ENCODE assay signal across 24 cellular contexts in the genomic region with DNA sequence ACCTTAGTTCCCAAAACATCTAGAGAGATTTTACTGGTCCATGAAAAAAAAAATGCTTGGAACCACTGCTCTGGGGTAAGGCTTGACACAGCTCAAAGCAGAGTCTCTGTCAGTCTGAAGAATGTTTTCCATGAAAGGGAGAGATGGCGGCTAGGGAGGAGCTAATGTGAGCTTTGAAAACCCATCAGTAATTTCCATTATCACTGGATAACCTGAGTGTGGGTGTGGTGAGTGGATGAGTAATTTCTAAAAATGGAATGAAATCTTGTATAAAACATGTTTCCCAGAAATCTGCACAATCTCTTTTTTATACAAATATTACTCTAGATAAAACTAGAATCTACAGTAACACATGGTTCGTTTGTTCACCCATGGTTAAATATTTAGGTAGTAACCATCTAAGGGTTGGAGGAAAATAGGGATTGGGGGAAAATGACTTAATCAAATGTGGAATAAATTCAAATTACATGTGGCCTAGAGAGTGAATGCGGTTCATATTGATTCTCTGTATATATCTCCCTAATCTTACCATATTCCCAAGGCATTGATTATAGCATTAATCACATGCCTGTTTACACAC.
"Had no signal": no experiment of that assay in that cellular context is flagged by ENCODE, and none has a peak within 500 bp of the region (broad histone marks: within the 10 kb centered on the region; RNA-seq: fewer than 3 reads in every experiment).

No MANE protein-coding gene starts in this region.

- H3K4me3 Mint-ChIP-seq: immature natural killer cell; naive thymus-derived CD8-positive, alpha-beta T cell; nephron progenitor cell; stimulated activated naive B cell treated with anti-CD40 and anti-IgM and Interleukin-4, amounts not matched to agents 10 μg/mL and 1 μg/mL and 100 μg/mL, for 72 hours; stimulated activated naive CD8-positive, alpha-beta T cell treated with anti-CD3 and anti-CD28 coated beads, Interleukin-15, Interleukin-2, amounts not matched to agents 100 ng/mL and 50 ng/mL, for 24 hours had no signal

- H3K27me3 Mint-ChIP-seq: naive thymus-derived CD8-positive, alpha-beta T cell; stimulated activated naive B cell treated with anti-CD40 and anti-IgM and Interleukin-4, amounts not matched to agents 10 μg/mL and 1 μg/mL and 100 μg/mL, for 72 hours; stimulated activated naive CD8-positive, alpha-beta T cell treated with anti-CD3 and anti-CD28 coated beads, Interleukin-15, Interleukin-2, amounts not matched to agents 100 ng/mL and 50 ng/mL, for 24 hours had no signal

- H3K36me3 Mint-ChIP-seq: immature natural killer cell; naive thymus-derived CD8-positive, alpha-beta T cell; stimulated activated naive B cell treated with anti-CD40 and anti-IgM and Interleukin-4, amounts not matched to agents 10 μg/mL and 1 μg/mL and 100 μg/mL, for 72 hours had no signal

- H3K4me3 ChIP-seq: coronary artery, esophagus muscularis mucosa, heart right ventricle, lower lobe of right lung, ovary, right lobe of liver, thoracic aorta, tibial nerve, upper lobe of left lung had no signal

- H3K27me3 ChIP-seq: esophagus muscularis mucosa, heart right ventricle, ovary, right lobe of liver, tibial nerve, upper lobe of left lung had no signal

- H3K36me3 ChIP-seq: esophagus muscularis mucosa, heart right ventricle, lower lobe of right lung, ovary, right lobe of liver, thoracic aorta, tibial nerve, upper lobe of left lung had no signal

- H3K4me1 Mint-ChIP-seq: nephron progenitor cell had no signal

- H3K27ac Mint-ChIP-seq: immature natural killer cell; naive thymus-derived CD8-positive, alpha-beta T cell; nephron progenitor cell; stimulated activated naive B cell treated with anti-CD40 and anti-IgM and Interleukin-4, amounts not matched to agents 10 μg/mL and 1 μg/mL and 100 μg/mL, for 72 hours; stimulated activated naive CD8-positive, alpha-beta T cell treated with anti-CD3 and anti-CD28 coated beads, Interleukin-15, Interleukin-2, amounts not matched to agents 100 ng/mL and 50 ng/mL, for 24 hours had no signal

- H3K9me3 Mint-ChIP-seq: immature natural killer cell; naive thymus-derived CD8-positive, alpha-beta T cell; nephron progenitor cell; stimulated activated naive B cell treated with anti-CD40 and anti-IgM and Interleukin-4, amounts not matched to agents 10 μg/mL and 1 μg/mL and 100 μg/mL, for 72 hours; stimulated activated naive CD8-positive, alpha-beta T cell treated with anti-CD3 and anti-CD28 coated beads, Interleukin-15, Interleukin-2, amounts not matched to agents 100 ng/mL and 50 ng/mL, for 24 hours had no signal

- H3K27ac ChIP-seq: coronary artery, esophagus muscularis mucosa, heart right ventricle, lower lobe of right lung, ovary, right lobe of liver, thoracic aorta, tibial nerve, upper lobe of left lung had no signal

- DNase-seq: dermis blood vessel endothelial cell; effector memory CD4-positive, alpha-beta T cell; foreskin melanocyte; glutamatergic neuron; heart right ventricle; hippocampal formation; immature natural killer cell; left ventricle myocardium superior; lower lobe of right lung; naive thymus-derived CD8-positive, alpha-beta T cell; nephron progenitor cell; nucleus accumbens; ovary; right lobe of liver; small intestine; stimulated activated CD4-positive, alpha-beta T cell treated with anti-CD3 and anti-CD28 coated beads, Interleukin-15, amount 100 ng/mL, for 24 hours; stimulated activated CD4-positive, alpha-beta T cell treated with anti-CD3 and anti-CD28 coated beads, Interleukin-2, amount 100 ng/mL, for 48 hours; stimulated activated naive B cell treated with anti-CD40 and anti-IgM and Interleukin-4, amounts not matched to agents 10 μg/mL and 1 μg/mL and 100 μg/mL, for 72 hours; upper lobe of left lung had no signal

- H3K4me1 ChIP-seq: esophagus muscularis mucosa, heart right ventricle, lower lobe of right lung, right lobe of liver, tibial nerve, upper lobe of left lung had no signal

- ATAC-seq: heart right ventricle; left ventricle myocardium superior; lower lobe of right lung; naive thymus-derived CD8-positive, alpha-beta T cell; right lobe of liver had no signal

- H3K9me3 ChIP-seq: esophagus muscularis mucosa, heart right ventricle, lower lobe of right lung, ovary, right lobe of liver, thoracic aorta, tibial nerve, upper lobe of left lung had no signal
